In genomic region chr4:1253831-1254230, GRCh38 we compare ENCODE assay signal across 23 cellular contexts. TPM values are rescaled to one million over a fixed set of nuclear protein-coding genes. Genes with fewer than 3 reads are reported as not detected.
DNase-seq lines count a peak whose midpoint lies in the region; ATAC-seq and TF ChIP-seq lines count a peak whose summit lies in the region.
"Had no signal": no experiment of that assay in that cellular context is flagged by ENCODE, and none has a peak within 500 bp of the region (broad histone marks: within the 10 kb centered on the region; RNA-seq: fewer than 3 reads in every experiment).

No MANE protein-coding gene starts in this region.

- peak overlapping the region; percentile 37 for H3K4me3 Mint-ChIP-seq in activated naive CD4-positive, alpha-beta T cell treated with anti-CD3 and anti-CD28 coated beads, Interleukin-2, amount 50 U/mL, for 24 hours
- H3K4me3 Mint-ChIP-seq in activated CD4-positive, alpha-beta memory T cell treated with anti-CD3 and anti-CD28 coated beads, Interleukin-2, amount 10 ng/mL, durations not matched to agents 7 days and 5 days = peak overlapping the region; percentile 53
- peak overlapping the region; percentile 67 for H3K4me3 Mint-ChIP-seq in effector memory CD8-positive, alpha-beta T cell
- H3K4me3 Mint-ChIP-seq: dendritic cell treated with granulocyte-macrophage colony-stimulating factor and Interleukin-4, amounts not matched to agents 40 ng/mL and 50 ng/mL, for 4 days; neural crest cell had no signal

- ATAC-seq in activated naive CD4-positive, alpha-beta T cell treated with anti-CD3 and anti-CD28 coated beads, Interleukin-2, amount 50 U/mL, for 72 hours = no peak
- ATAC-seq in effector memory CD8-positive, alpha-beta T cell (replicated peaks) = no peak
- ATAC-seq in HG03460 (IDR thresholded peaks at IDR 0.05; ENCODE audit: unreplicated experiment) = no peak

- peaks cover 78% of the 10 kb centered on the region for H3K4me1 Mint-ChIP-seq in activated naive CD4-positive, alpha-beta T cell treated with anti-CD3 and anti-CD28 coated beads, Interleukin-2, amount 50 U/mL, for 24 hours
- peaks cover 62% of the 10 kb centered on the region for H3K4me1 Mint-ChIP-seq in activated CD4-positive, alpha-beta memory T cell treated with anti-CD3 and anti-CD28 coated beads, Interleukin-2, amount 10 ng/mL, durations not matched to agents 7 days and 5 days
- H3K4me1 Mint-ChIP-seq in effector memory CD8-positive, alpha-beta T cell (ENCODE audit: low read depth in 2 of 2) = peaks cover 40 to 49% of the 10 kb centered on the region in 2 donors

- CTCF ChIA-PET in activated CD4-positive, alpha-beta memory T cell treated with anti-CD3 and anti-CD28 coated beads, Interleukin-2, amount 10 ng/mL, durations not matched to agents 7 days and 5 days (lab: Charles Lee) = interaction anchor here (9.0 kb wide), 1 partner anchor 14 kb away, joined by 63 read pairs; no protein-coding TSS in a partner anchor

- POLR2A ChIA-PET in activated CD4-positive, alpha-beta memory T cell treated with anti-CD3 and anti-CD28 coated beads, Interleukin-2, amount 10 ng/mL, durations not matched to agents 7 days and 5 days (lab: Charles Lee) = interaction anchor here (1.2 to 9.5 kb wide), 2 partner anchors 13 to 36 kb away, joined by 3 to 115 read pairs; partner anchors contain the start of gene MAEA

- peaks cover 4% of the 10 kb centered on the region for H3K36me3 Mint-ChIP-seq in activated naive CD4-positive, alpha-beta T cell treated with anti-CD3 and anti-CD28 coated beads, Interleukin-2, amount 50 U/mL, for 24 hours
- H3K36me3 Mint-ChIP-seq in activated naive CD4-positive, alpha-beta T cell treated with anti-CD3 and anti-CD28 coated beads, Interleukin-2, amount 50 U/mL, for 72 hours = peaks cover 13 to 84% of the 10 kb centered on the region in 2 donors
- H3K36me3 Mint-ChIP-seq in activated CD4-positive, alpha-beta memory T cell treated with anti-CD3 and anti-CD28 coated beads, Interleukin-2, amount 10 ng/mL, durations not matched to agents 7 days and 5 days (ENCODE audit: low read depth) = peaks cover 68% of the 10 kb centered on the region
- H3K36me3 Mint-ChIP-seq in effector memory CD8-positive, alpha-beta T cell (ENCODE audit: insufficient read depth) = peaks cover 28% of the 10 kb centered on the region

- peaks cover 5% of the 10 kb centered on the region for H3K9me3 Mint-ChIP-seq in activated naive CD4-positive, alpha-beta T cell treated with anti-CD3 and anti-CD28 coated beads, Interleukin-2, amount 50 U/mL, for 24 hours
- peaks cover 0 to 28% of the 10 kb centered on the region in 2 donors for H3K9me3 Mint-ChIP-seq in activated naive CD4-positive, alpha-beta T cell treated with anti-CD3 and anti-CD28 coated beads, Interleukin-2, amount 50 U/mL, for 72 hours
- peaks cover 21% of the 10 kb centered on the region for H3K9me3 Mint-ChIP-seq in activated CD4-positive, alpha-beta memory T cell treated with anti-CD3 and anti-CD28 coated beads, Interleukin-2, amount 10 ng/mL, durations not matched to agents 7 days and 5 days
- no peaks in the 10 kb centered on the region for H3K9me3 Mint-ChIP-seq in effector memory CD8-positive, alpha-beta T cell

- H3K27ac Mint-ChIP-seq in activated naive CD4-positive, alpha-beta T cell treated with anti-CD3 and anti-CD28 coated beads, Interleukin-2, amount 50 U/mL, for 24 hours = peak overlapping the region; percentile 79
- peak overlapping the region in 1 of 2 donors; percentile 35 for H3K27ac Mint-ChIP-seq in activated naive CD4-positive, alpha-beta T cell treated with anti-CD3 and anti-CD28 coated beads, Interleukin-2, amount 50 U/mL, for 72 hours
- peak overlapping the region; percentile 88 for H3K27ac Mint-ChIP-seq in activated CD4-positive, alpha-beta memory T cell treated with anti-CD3 and anti-CD28 coated beads, Interleukin-2, amount 10 ng/mL, durations not matched to agents 7 days and 5 days
- peak overlapping the region; percentile 88 to 93 for H3K27ac Mint-ChIP-seq in effector memory CD8-positive, alpha-beta T cell
- H3K27ac Mint-ChIP-seq: dendritic cell treated with granulocyte-macrophage colony-stimulating factor and Interleukin-4, amounts not matched to agents 40 ng/mL and 50 ng/mL, for 4 days had no signal

- H3K27me3 Mint-ChIP-seq in activated naive CD4-positive, alpha-beta T cell treated with anti-CD3 and anti-CD28 coated beads, Interleukin-2, amount 50 U/mL, for 24 hours = no peaks in the 10 kb centered on the region
- H3K27me3 Mint-ChIP-seq in activated CD4-positive, alpha-beta memory T cell treated with anti-CD3 and anti-CD28 coated beads, Interleukin-2, amount 10 ng/mL, durations not matched to agents 7 days and 5 days = no peaks in the 10 kb centered on the region
- H3K27me3 Mint-ChIP-seq in effector memory CD8-positive, alpha-beta T cell = no peaks in the 10 kb centered on the region
- H3K27me3 Mint-ChIP-seq: IgD-negative memory B cell had no signal

- no peak for TF ChIP-seq CTCF in GM10266 (IDR thresholded peaks at IDR 0.05; ENCODE audit: control insufficient read depth, insufficient read depth, low read depth, missing control alignments)

- DNase-seq in activated naive CD4-positive, alpha-beta T cell treated with anti-CD3 and anti-CD28 coated beads, Interleukin-2, amount 50 U/mL, for 72 hours (ENCODE audit: low spot score in 2 of 2) = no peak
- no peak for DNase-seq in activated CD4-positive, alpha-beta memory T cell treated with anti-CD3 and anti-CD28 coated beads, Interleukin-2, amount 10 ng/mL, durations not matched to agents 7 days and 5 days
- no peak for DNase-seq in effector memory CD8-positive, alpha-beta T cell
- no peak for DNase-seq in GM10266 (ENCODE audit: extremely low spot score)
- no peak for DNase-seq in GDM1 (lab: John Stamatoyannopoulos, UW)
- DNase-seq: activated gamma-delta T cell; aorta; DMS153; kidney; NCI-H1417; NCI-H2081; NCI-H226; NCI-H774; stimulated activated CD4-positive, alpha-beta T cell treated with anti-CD3 and anti-CD28 coated beads, Interleukin-4, amount 100 ng/mL, for 4 hours; stimulated activated naive CD4-positive, alpha-beta T cell treated with Interleukin-2 at 50 U/mL for 16 hours; T-helper 9 cell; tibial artery; WERI-Rb-1 had no signal

RNA-seq across cellular contexts. Expression of gene CTBP1, which starts 4.9 kb away (rescaled TPM):
- total RNA-seq in activated naive CD4-positive, alpha-beta T cell treated with anti-CD3 and anti-CD28 coated beads, Interleukin-2, amount 50 U/mL, for 72 hours = 100 to 1,000 TPM in 1 of 2 donors, 10 to 100 TPM in 1; 74.7 to 177 TPM
- 100 to 1,000 TPM; 209 to 221 TPM for total RNA-seq in activated CD4-positive, alpha-beta memory T cell treated with anti-CD3 and anti-CD28 coated beads, Interleukin-2, amount 10 ng/mL, durations not matched to agents 7 days and 5 days

RNA-seq across cellular contexts. Expression of gene MAEA, which starts 35.9 kb away (rescaled TPM):
- 10 to 100 TPM; 42.8 to 50.1 TPM for total RNA-seq in activated naive CD4-positive, alpha-beta T cell treated with anti-CD3 and anti-CD28 coated beads, Interleukin-2, amount 50 U/mL, for 72 hours
- total RNA-seq in activated CD4-positive, alpha-beta memory T cell treated with anti-CD3 and anti-CD28 coated beads, Interleukin-2, amount 10 ng/mL, durations not matched to agents 7 days and 5 days = 10 to 100 TPM; 61.6 to 64.1 TPM
